In genomic region chr1:246931549-246932365, GRCh38 we compare ENCODE assay signal across 8 cellular contexts. TPM values are rescaled to one million over a fixed set of nuclear protein-coding genes. Genes with fewer than 3 reads are reported as not detected.
DNase-seq lines count a peak whose midpoint lies in the region; ATAC-seq and TF ChIP-seq lines count a peak whose summit lies in the region.

Gene AHCTF1, minus strand, starts transcription at chr1:246931948. Its CDS starts 13,578 bp downstream, at chr1:246918370.

- H3K4me1 Mint-ChIP-seq in endothelial cell (ENCODE audit: unreplicated experiment) = peaks cover 13% of the 10 kb centered on the region

- H3K27me3 ChIP-seq in OCI-LY3 (ENCODE audit: low read depth, low read length) = no peaks in the 10 kb centered on the region

- no peaks in the 10 kb centered on the region for H3K9me3 ChIP-seq in OCI-LY3 (ENCODE audit: insufficient read depth, low read length)

- H3K4me1 ChIP-seq in OCI-LY3 (ENCODE audit: low read length) = peaks cover 10% of the 10 kb centered on the region

- peaks cover 8% of the 10 kb centered on the region for H3K36me3 Mint-ChIP-seq in endothelial cell (ENCODE audit: low read depth, unreplicated experiment)

- peaks cover 50% of the 10 kb centered on the region for H3K79me2 ChIP-seq in OCI-LY3 (ENCODE audit: low read length)

- peak within 1 kb of the TSS; percentile 88 for H2AFZ ChIP-seq in OCI-LY3 (ENCODE audit: low read depth, low read length)

- peak within 1 kb of the TSS; percentile 91 for H3K4me2 ChIP-seq in OCI-LY3 (ENCODE audit: low read length)

- H3K4me3 Mint-ChIP-seq in endothelial cell (ENCODE audit: unreplicated experiment) = peak within 1 kb of the TSS; percentile 98

- peaks cover 14% of the 10 kb centered on the region for H4K20me1 ChIP-seq in OCI-LY3 (ENCODE audit: insufficient read depth, low read length)

- peak; percentile 92 for ATAC-seq in GM21515 (IDR thresholded peaks at IDR 0.05; ENCODE audit: unreplicated experiment)

- peak within 1 kb of the TSS; percentile 85 for H3K27ac ChIP-seq in OCI-LY3 (ENCODE audit: low read length)

- TF ChIP-seq CTCF in OCI-LY3 (IDR thresholded peaks at IDR 0.05; ENCODE audit: low read depth, low read length) (no peak), endothelial cell (IDR thresholded peaks at IDR 0.05; ENCODE audit: unreplicated experiment) (no peak)

- peak within 1 kb of the TSS; percentile 95 for H3K9ac ChIP-seq in OCI-LY3 (ENCODE audit: low read length)

- H3K36me3 ChIP-seq in OCI-LY3 (replicated peaks; ENCODE audit: low read depth, low read length) = peaks cover 21% of the 10 kb centered on the region

- H3K9me3 Mint-ChIP-seq in endothelial cell (ENCODE audit: unreplicated experiment) = peaks cover 4% of the 10 kb centered on the region

- peak within 1 kb of the TSS; percentile 87 for H3K4me3 ChIP-seq in OCI-LY3 (ENCODE audit: low read length)

- peaks cover 14% of the 10 kb centered on the region for H3K27me3 Mint-ChIP-seq in endothelial cell (ENCODE audit: unreplicated experiment)

- H3K27ac Mint-ChIP-seq in endothelial cell (ENCODE audit: unreplicated experiment) = peak within 1 kb of the TSS; percentile 88

- DNase-seq in D341Med (ENCODE audit: low spot score) = peak; percentile 98
- peak; percentile 93 for DNase-seq in HuH-7 (ENCODE audit: low spot score)
- peak; percentile 93 for DNase-seq in activated CD8-positive, alpha-beta memory T cell treated with anti-CD3 and anti-CD28 coated beads, Interleukin-2, amount 50 U/mL, for 48 hours
- DNase-seq in endothelial cell (ENCODE audit: low spot score) = peak; percentile 96
- peak; percentile 97 for DNase-seq in midbrain (lab: John Stamatoyannopoulos, UW)
- DNase-seq in stimulated activated CD8-positive, alpha-beta memory T cell treated with anti-CD3 and anti-CD28 coated beads, Interleukin-2, amount 100 ng/mL, for 1 hour (ENCODE audit: low read depth in 2 of 2) = peak; percentile 85 to 88

RNA-seq across cellular contexts. Expression of gene AHCTF1, which starts in this region (rescaled TPM):
- total RNA-seq in endothelial cell (ENCODE audit: unreplicated experiment) = 20.2 TPM

Comparison
In these comparisons a context has a peak if more than half of its experiments do, and no peak if none do; other contexts are left out.
1. Peak in every context shown above with its lines: DNase-seq, ATAC-seq, H3K4me3 ChIP-seq and H3K27ac ChIP-seq.